In the genomic region with DNA sequence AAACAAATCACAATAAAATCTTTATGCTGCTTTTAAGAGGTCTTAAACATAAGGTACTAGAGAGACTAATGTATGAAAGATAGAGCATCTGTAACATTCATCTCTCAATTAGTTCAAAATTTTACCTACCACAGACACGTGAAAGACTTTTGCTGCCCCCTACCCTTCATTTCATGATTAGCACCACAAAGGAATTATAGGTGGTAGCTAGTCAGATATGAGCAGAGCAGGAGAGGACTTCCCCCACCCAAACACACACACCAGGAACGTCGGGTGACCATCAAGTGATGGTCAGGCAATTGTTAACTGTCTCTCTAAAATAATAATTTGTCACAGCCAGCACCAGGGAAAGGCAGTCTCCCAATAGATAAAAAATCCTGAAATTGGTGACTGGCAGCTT, we compare ENCODE assay signal across 1 cellular context.
TF ChIP-seq lines count a peak whose summit lies in the region.

No MANE protein-coding gene starts in this region.

TF ChIP-seq in HepG2, 621 proteins besides CTCF, POLR2A, EP300 and RAD21 (continued from another document):
- TF ChIP-seq, protein P1, sequence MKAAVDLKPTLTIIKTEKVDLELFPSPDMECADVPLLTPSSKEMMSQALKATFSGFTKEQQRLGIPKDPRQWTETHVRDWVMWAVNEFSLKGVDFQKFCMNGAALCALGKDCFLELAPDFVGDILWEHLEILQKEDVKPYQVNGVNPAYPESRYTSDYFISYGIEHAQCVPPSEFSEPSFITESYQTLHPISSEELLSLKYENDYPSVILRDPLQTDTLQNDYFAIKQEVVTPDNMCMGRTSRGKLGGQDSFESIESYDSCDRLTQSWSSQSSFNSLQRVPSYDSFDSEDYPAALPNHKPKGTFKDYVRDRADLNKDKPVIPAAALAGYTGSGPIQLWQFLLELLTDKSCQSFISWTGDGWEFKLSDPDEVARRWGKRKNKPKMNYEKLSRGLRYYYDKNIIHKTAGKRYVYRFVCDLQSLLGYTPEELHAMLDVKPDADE (CRISPR knock-in tag; IDR thresholded peaks at IDR 0.05) = no peak
- TF ChIP-seq RNF2 (conservative IDR thresholded peaks at IDR 0.05; ENCODE audit: low read depth) (no peak), ZNF546 (CRISPR knock-in tag; conservative IDR thresholded peaks at IDR 0.05) (no peak), ZNF451 (CRISPR knock-in tag; IDR thresholded peaks at IDR 0.05) (no peak), IKZF1 (IDR thresholded peaks at IDR 0.05) (no peak), MAF1 (CRISPR knock-in tag; IDR thresholded peaks at IDR 0.05; ENCODE audit: borderline replicate concordance) (no peak), WIZ (CRISPR knock-in tag; IDR thresholded peaks at IDR 0.05) (no peak), GABPA (IDR thresholded peaks at IDR 0.05; ENCODE audit: low read depth, low read length) (no peak), GABPA (CRISPR knock-in tag; IDR thresholded peaks at IDR 0.05; ENCODE audit: low read depth) (no peak), SMC3 (IDR thresholded peaks at IDR 0.05; ENCODE audit: low read length) (peak; percentile 24; the same call in 1 of the 2 replicates), RARG (CRISPR knock-in tag; IDR thresholded peaks at IDR 0.05; ENCODE audit: low read depth) (no peak), ELF3 (CRISPR knock-in tag; IDR thresholded peaks at IDR 0.05) (no peak), ZNF44 (CRISPR knock-in tag; IDR thresholded peaks at IDR 0.05) (no peak), ISX (CRISPR knock-in tag; conservative IDR thresholded peaks at IDR 0.05) (no peak), HIVEP1 (CRISPR knock-in tag; IDR thresholded peaks at IDR 0.05) (no peak), KAT2B (IDR thresholded peaks at IDR 0.05; ENCODE audit: borderline replicate concordance, low read depth, low read length) (no peak), CC2D1A (CRISPR knock-in tag; IDR thresholded peaks at IDR 0.05) (no peak), SIX1 (CRISPR knock-in tag; IDR thresholded peaks at IDR 0.05; ENCODE audit: borderline replicate concordance) (no peak), CENPT (CRISPR knock-in tag; IDR thresholded peaks at IDR 0.05; ENCODE audit: low read depth) (no peak), ZNF432 (CRISPR knock-in tag; IDR thresholded peaks at IDR 0.05; ENCODE audit: borderline replicate concordance) (no peak)
- TF ChIP-seq, protein P2, sequence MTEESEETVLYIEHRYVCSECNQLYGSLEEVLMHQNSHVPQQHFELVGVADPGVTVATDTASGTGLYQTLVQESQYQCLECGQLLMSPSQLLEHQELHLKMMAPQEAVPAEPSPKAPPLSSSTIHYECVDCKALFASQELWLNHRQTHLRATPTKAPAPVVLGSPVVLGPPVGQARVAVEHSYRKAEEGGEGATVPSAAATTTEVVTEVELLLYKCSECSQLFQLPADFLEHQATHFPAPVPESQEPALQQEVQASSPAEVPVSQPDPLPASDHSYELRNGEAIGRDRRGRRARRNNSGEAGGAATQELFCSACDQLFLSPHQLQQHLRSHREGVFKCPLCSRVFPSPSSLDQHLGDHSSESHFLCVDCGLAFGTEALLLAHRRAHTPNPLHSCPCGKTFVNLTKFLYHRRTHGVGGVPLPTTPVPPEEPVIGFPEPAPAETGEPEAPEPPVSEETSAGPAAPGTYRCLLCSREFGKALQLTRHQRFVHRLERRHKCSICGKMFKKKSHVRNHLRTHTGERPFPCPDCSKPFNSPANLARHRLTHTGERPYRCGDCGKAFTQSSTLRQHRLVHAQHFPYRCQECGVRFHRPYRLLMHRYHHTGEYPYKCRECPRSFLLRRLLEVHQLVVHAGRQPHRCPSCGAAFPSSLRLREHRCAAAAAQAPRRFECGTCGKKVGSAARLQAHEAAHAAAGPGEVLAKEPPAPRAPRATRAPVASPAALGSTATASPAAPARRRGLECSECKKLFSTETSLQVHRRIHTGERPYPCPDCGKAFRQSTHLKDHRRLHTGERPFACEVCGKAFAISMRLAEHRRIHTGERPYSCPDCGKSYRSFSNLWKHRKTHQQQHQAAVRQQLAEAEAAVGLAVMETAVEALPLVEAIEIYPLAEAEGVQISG (CRISPR knock-in tag; IDR thresholded peaks at IDR 0.05) = no peak
- TF ChIP-seq, protein P3, sequence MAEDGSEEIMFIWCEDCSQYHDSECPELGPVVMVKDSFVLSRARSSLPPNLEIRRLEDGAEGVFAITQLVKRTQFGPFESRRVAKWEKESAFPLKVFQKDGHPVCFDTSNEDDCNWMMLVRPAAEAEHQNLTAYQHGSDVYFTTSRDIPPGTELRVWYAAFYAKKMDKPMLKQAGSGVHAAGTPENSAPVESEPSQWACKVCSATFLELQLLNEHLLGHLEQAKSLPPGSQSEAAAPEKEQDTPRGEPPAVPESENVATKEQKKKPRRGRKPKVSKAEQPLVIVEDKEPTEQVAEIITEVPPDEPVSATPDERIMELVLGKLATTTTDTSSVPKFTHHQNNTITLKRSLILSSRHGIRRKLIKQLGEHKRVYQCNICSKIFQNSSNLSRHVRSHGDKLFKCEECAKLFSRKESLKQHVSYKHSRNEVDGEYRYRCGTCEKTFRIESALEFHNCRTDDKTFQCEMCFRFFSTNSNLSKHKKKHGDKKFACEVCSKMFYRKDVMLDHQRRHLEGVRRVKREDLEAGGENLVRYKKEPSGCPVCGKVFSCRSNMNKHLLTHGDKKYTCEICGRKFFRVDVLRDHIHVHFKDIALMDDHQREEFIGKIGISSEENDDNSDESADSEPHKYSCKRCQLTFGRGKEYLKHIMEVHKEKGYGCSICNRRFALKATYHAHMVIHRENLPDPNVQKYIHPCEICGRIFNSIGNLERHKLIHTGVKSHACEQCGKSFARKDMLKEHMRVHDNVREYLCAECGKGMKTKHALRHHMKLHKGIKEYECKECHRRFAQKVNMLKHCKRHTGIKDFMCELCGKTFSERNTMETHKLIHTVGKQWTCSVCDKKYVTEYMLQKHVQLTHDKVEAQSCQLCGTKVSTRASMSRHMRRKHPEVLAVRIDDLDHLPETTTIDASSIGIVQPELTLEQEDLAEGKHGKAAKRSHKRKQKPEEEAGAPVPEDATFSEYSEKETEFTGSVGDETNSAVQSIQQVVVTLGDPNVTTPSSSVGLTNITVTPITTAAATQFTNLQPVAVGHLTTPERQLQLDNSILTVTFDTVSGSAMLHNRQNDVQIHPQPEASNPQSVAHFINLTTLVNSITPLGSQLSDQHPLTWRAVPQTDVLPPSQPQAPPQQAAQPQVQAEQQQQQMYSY (CRISPR knock-in tag; IDR thresholded peaks at IDR 0.05) = no peak
